ENCODE assay signal across 33 cellular contexts in the genomic region with DNA sequence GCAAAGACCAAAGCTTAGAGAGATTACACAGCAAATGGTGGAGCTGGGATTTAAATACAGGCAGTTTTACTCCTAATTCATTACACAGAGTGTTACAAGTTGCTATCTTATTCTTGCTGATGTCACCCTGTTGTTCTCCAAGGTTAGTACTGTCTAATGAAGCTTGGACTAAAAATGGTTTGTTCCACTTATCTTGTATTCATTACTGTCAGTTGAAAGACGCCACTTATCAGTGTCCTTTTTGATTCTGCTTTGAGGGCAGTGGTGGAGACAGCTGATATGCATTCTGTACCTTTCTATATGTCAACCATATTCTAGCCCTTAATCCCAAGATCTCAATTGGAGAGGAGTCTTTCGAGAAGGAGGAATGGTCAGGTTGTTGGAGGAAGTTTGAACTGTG.
"Had no signal": no experiment of that assay in that cellular context is flagged by ENCODE, and none has a peak within 500 bp of the region (broad histone marks: within the 10 kb centered on the region; RNA-seq: fewer than 3 reads in every experiment).

No MANE protein-coding gene starts in this region.

- FAIRE-seq: islet of Langerhans, pancreas had no signal

- DNase-seq: activated B cell treated with CpG ODN at 0.5 μM for 24 hours; activated CD4-positive, alpha-beta T cell treated with anti-CD3 and anti-CD28 coated beads, Interleukin-2, amount 50 U/mL, for 1 hour; activated CD8-positive, alpha-beta T cell treated with anti-CD3 and anti-CD28 coated beads for 36 hours; activated naive CD8-positive, alpha-beta T cell treated with anti-CD3 and anti-CD28 coated beads, Interleukin-2, amount 50 U/mL, for 24 hours; activated T-cell treated with anti-CD3 and anti-CD28 coated beads, Interleukin-2, amount 50 U/mL, for 4 hours; amygdala; endodermal cell; esophagus squamous epithelium; foreskin melanocyte; mammary epithelial cell; midbrain; naive thymus-derived CD8-positive, alpha-beta T cell; nucleus accumbens; pancreas; retina; stimulated activated CD4-positive, alpha-beta T cell treated with anti-CD3 and anti-CD28 coated beads, Interleukin-1b, Interleukin-23, amount 100 ng/mL, for 48 hours; stimulated activated CD4-positive, alpha-beta T cell treated with anti-CD3 and anti-CD28 coated beads, Interleukin-4, amount 100 ng/mL, for 4 hours; stimulated activated CD8-positive, alpha-beta memory T cell treated with anti-CD3 and anti-CD28 coated beads, Interleukin-4, amount 100 ng/mL, for 48 hours; stimulated activated naive B cell treated with anti-CD40 and anti-IgM and Interleukin-4, amounts not matched to agents 10 μg/mL and 1 μg/mL and 100 μg/mL, for 72 hours; stomach; SW 1271; T-helper 9 cell had no signal

- H3K27ac Mint-ChIP-seq: activated B cell treated with CpG ODN at 0.5 μM for 24 hours; activated CD8-positive, alpha-beta T cell treated with anti-CD3 and anti-CD28 coated beads for 36 hours; activated naive CD4-positive, alpha-beta T cell treated with anti-CD3 and anti-CD28 coated beads, Interleukin-2, amount 50 U/mL, for 24 hours; activated naive CD8-positive, alpha-beta T cell treated with anti-CD3 and anti-CD28 coated beads, Interleukin-2, amount 50 U/mL, for 24 hours; activated T-helper 2 cell treated with anti-CD3 and anti-CD28 coated beads, Interferon-gamma antibody, Interleukin-2, Interleukin-4, amounts not matched to agents 10 μg/mL and 5 μg/mL and 100 μg/mL, durations not matched to agents 14 hours and 24 hours and 36 hours; dendritic cell treated with granulocyte-macrophage colony-stimulating factor and Interleukin-4, amounts not matched to agents 40 ng/mL and 50 ng/mL, for 4 days; endodermal cell; stimulated activated naive B cell treated with anti-CD40 and anti-IgM and Interleukin-4, amounts not matched to agents 10 μg/mL and 1 μg/mL and 100 μg/mL, for 72 hours; T-helper 1 cell treated with Interleukin-12 subunit alpha and Interleukin-12 subunit beta and Interleukin-4 antibody, amounts not matched to agents 30 μg/mL and 1 μg/mL, for 36 hours had no signal

- H3K36me3 Mint-ChIP-seq: activated naive CD4-positive, alpha-beta T cell treated with anti-CD3 and anti-CD28 coated beads, Interleukin-2, amount 50 U/mL, for 24 hours; naive thymus-derived CD8-positive, alpha-beta T cell; stimulated activated naive B cell treated with anti-CD40 and anti-IgM and Interleukin-4, amounts not matched to agents 10 μg/mL and 1 μg/mL and 100 μg/mL, for 72 hours had no signal

- H3K4me1 ChIP-seq: esophagus squamous epithelium, pancreas, prostate gland, stomach, tibial nerve had no signal

- H3K27ac ChIP-seq: esophagus squamous epithelium, pancreas, prostate gland, stomach, suprapubic skin, tibial nerve had no signal

- H3K4me1 Mint-ChIP-seq: activated B cell treated with CpG ODN at 0.5 μM for 24 hours; activated naive CD4-positive, alpha-beta T cell treated with anti-CD3 and anti-CD28 coated beads, Interleukin-2, amount 50 U/mL, for 24 hours; activated naive CD8-positive, alpha-beta T cell treated with anti-CD3 and anti-CD28 coated beads, Interleukin-2, amount 50 U/mL, for 24 hours; central memory CD8-positive, alpha-beta T cell; naive thymus-derived CD8-positive, alpha-beta T cell; neural crest cell; stimulated activated naive B cell treated with anti-CD40 and anti-IgM and Interleukin-4, amounts not matched to agents 10 μg/mL and 1 μg/mL and 100 μg/mL, for 72 hours had no signal

- H3K9me3 ChIP-seq: esophagus squamous epithelium, pancreas, prostate gland, stomach, suprapubic skin, tibial nerve had no signal

- H3K9me3 Mint-ChIP-seq: activated B cell treated with CpG ODN at 0.5 μM for 24 hours; activated CD8-positive, alpha-beta T cell treated with anti-CD3 and anti-CD28 coated beads for 36 hours; activated naive CD4-positive, alpha-beta T cell treated with anti-CD3 and anti-CD28 coated beads, Interleukin-2, amount 50 U/mL, for 24 hours; activated naive CD8-positive, alpha-beta T cell treated with anti-CD3 and anti-CD28 coated beads, Interleukin-2, amount 50 U/mL, for 24 hours; activated T-cell treated with anti-CD3 and anti-CD28 coated beads, Interleukin-2, amount 50 U/mL, for 4 hours; activated T-helper 2 cell treated with anti-CD3 and anti-CD28 coated beads, Interferon-gamma antibody, Interleukin-2, Interleukin-4, amounts not matched to agents 10 μg/mL and 5 μg/mL and 100 μg/mL, durations not matched to agents 14 hours and 24 hours and 36 hours; central memory CD8-positive, alpha-beta T cell; dendritic cell treated with granulocyte-macrophage colony-stimulating factor and Interleukin-4, amounts not matched to agents 40 ng/mL and 50 ng/mL, for 4 days; endodermal cell; naive thymus-derived CD8-positive, alpha-beta T cell; neural crest cell; stimulated activated naive B cell treated with anti-CD40 and anti-IgM and Interleukin-4, amounts not matched to agents 10 μg/mL and 1 μg/mL and 100 μg/mL, for 72 hours; T-helper 1 cell treated with Interleukin-12 subunit alpha and Interleukin-12 subunit beta and Interleukin-4 antibody, amounts not matched to agents 30 μg/mL and 1 μg/mL, for 36 hours had no signal

- H3K4me3 ChIP-seq: esophagus squamous epithelium, pancreas, prostate gland, smooth muscle cell, stomach, suprapubic skin, tibial nerve had no signal

- H3K4me3 Mint-ChIP-seq: activated B cell treated with CpG ODN at 0.5 μM for 24 hours; activated CD8-positive, alpha-beta T cell treated with anti-CD3 and anti-CD28 coated beads for 36 hours; activated naive CD4-positive, alpha-beta T cell treated with anti-CD3 and anti-CD28 coated beads, Interleukin-2, amount 50 U/mL, for 24 hours; activated naive CD8-positive, alpha-beta T cell treated with anti-CD3 and anti-CD28 coated beads, Interleukin-2, amount 50 U/mL, for 24 hours; activated T-cell treated with anti-CD3 and anti-CD28 coated beads, Interleukin-2, amount 50 U/mL, for 4 hours; central memory CD8-positive, alpha-beta T cell; dendritic cell treated with granulocyte-macrophage colony-stimulating factor and Interleukin-4, amounts not matched to agents 40 ng/mL and 50 ng/mL, for 4 days; endodermal cell; naive thymus-derived CD8-positive, alpha-beta T cell; neural crest cell; stimulated activated naive B cell treated with anti-CD40 and anti-IgM and Interleukin-4, amounts not matched to agents 10 μg/mL and 1 μg/mL and 100 μg/mL, for 72 hours; T-helper 1 cell treated with Interleukin-12 subunit alpha and Interleukin-12 subunit beta and Interleukin-4 antibody, amounts not matched to agents 30 μg/mL and 1 μg/mL, for 36 hours had no signal

- H3K4me2 ChIP-seq: smooth muscle cell had no signal

- H3K27me3 ChIP-seq: esophagus squamous epithelium, pancreas, stomach, suprapubic skin, tibial nerve had no signal

- ATAC-seq: activated CD8-positive, alpha-beta T cell treated with anti-CD3 and anti-CD28 coated beads for 36 hours; activated naive CD8-positive, alpha-beta T cell treated with anti-CD3 and anti-CD28 coated beads, Interleukin-2, amount 50 U/mL, for 24 hours; activated T-cell treated with anti-CD3 and anti-CD28 coated beads, Interleukin-2, amount 50 U/mL, for 4 hours; naive thymus-derived CD8-positive, alpha-beta T cell; pancreas; stimulated activated naive B cell treated with anti-CD40 and anti-IgM and Interleukin-4, amounts not matched to agents 10 μg/mL and 1 μg/mL and 100 μg/mL, for 72 hours had no signal

- H3K36me3 ChIP-seq: esophagus squamous epithelium, pancreas, prostate gland, stomach, suprapubic skin, tibial nerve had no signal
